In genomic region chr2:186531257-186531775, GRCh38 we compare ENCODE assay signal across 19 cellular contexts. TPM values are rescaled to one million over a fixed set of nuclear protein-coding genes. Genes with fewer than 3 reads are reported as not detected.
DNase-seq lines count a peak whose midpoint lies in the region; ATAC-seq, FAIRE-seq and TF ChIP-seq lines count a peak whose summit lies in the region.
"Had no signal": no experiment of that assay in that cellular context is flagged by ENCODE, and none has a peak within 500 bp of the region (broad histone marks: within the 10 kb centered on the region; RNA-seq: fewer than 3 reads in every experiment).

No MANE protein-coding gene starts in this region.

- no peak overlapping the region for H2AFZ ChIP-seq in endothelial cell of umbilical vein (ENCODE audit: low read depth, low read length)
- H2AFZ ChIP-seq: GM23338 had no signal

- H3K4me1 Mint-ChIP-seq in nephron (peaks cover 26% of the 10 kb centered on the region), WTC11 (no peaks in the 10 kb centered on the region)
- H3K4me1 Mint-ChIP-seq: CD4-positive, alpha-beta memory T cell; GM23338; IgD-negative memory B cell had no signal

- H3K27ac ChIP-seq in endothelial cell of umbilical vein (ENCODE audit: insufficient read depth, low read depth, low read length) (no peak overlapping the region), left lung (no peak overlapping the region), vagina (no peak overlapping the region)
- H3K27ac ChIP-seq: C4-2B had no signal

- ATAC-seq in left lung: no peak
- ATAC-seq in WTC11: no peak
- ATAC-seq: GM23338 had no signal

- H3K9ac ChIP-seq in endothelial cell of umbilical vein (replicated peaks; ENCODE audit: extremely low read depth, insufficient read depth, low read length): no peak overlapping the region

- intact Hi-C loops in endothelial cell of umbilical vein (cut with micrococcal nuclease) (no loop called here), left lung (cut with DNase I) (no loop called here), vagina (cut with DNase I) (no loop called here)

- no peaks in the 10 kb centered on the region for H3K27me3 ChIP-seq in endothelial cell of umbilical vein (ENCODE audit: control insufficient read depth in 2 of 2, insufficient read depth in 2 of 2, low read length in 2 of 2)
- H3K27me3 ChIP-seq in left lung: no peaks in the 10 kb centered on the region
- H3K27me3 ChIP-seq in vagina: no peaks in the 10 kb centered on the region
- H3K27me3 ChIP-seq: BE2C had no signal

- TF ChIP-seq POLR2A in endothelial cell of umbilical vein (IDR thresholded peaks at IDR 0.05; ENCODE audit: low read depth, low read length): no peak
- TF ChIP-seq POLR2A in vagina (IDR thresholded peaks at IDR 0.05): no peak

- H3K9me3 ChIP-seq in endothelial cell of umbilical vein (replicated peaks; ENCODE audit: control insufficient read depth, insufficient read depth, low read length) (no peaks in the 10 kb centered on the region), left lung (no peaks in the 10 kb centered on the region), vagina (no peaks in the 10 kb centered on the region)
- H3K9me3 ChIP-seq: BE2C had no signal

- H3K4me3 ChIP-seq in endothelial cell of umbilical vein (replicated peaks in 1 of 3; ENCODE audit: insufficient read depth in 1 of 3, low read depth in 1 of 3, low read length in 3 of 3) (no peak overlapping the region), left lung (no peak overlapping the region), vagina (no peak overlapping the region)
- H3K4me3 ChIP-seq: GM23338 had no signal

- POLR2A ChIA-PET in endothelial cell of umbilical vein (lab: Charles Lee): no interaction called here
- POLR2A ChIA-PET in WTC11 (lab: Charles Lee): no interaction called here

- no peak overlapping the region for H3K4me2 ChIP-seq in endothelial cell of umbilical vein (ENCODE audit: insufficient read depth, low read length)
- H3K4me2 ChIP-seq: GM23338 had no signal

- dilution Hi-C loops in endothelial cell of umbilical vein (cut with MboI; ENCODE audit: extremely low pct_ligation_motif_present, low sequenced_read_pairs): no loop called here

- TF ChIP-seq CTCF in endothelial cell of umbilical vein (IDR thresholded peaks at IDR 0.05; ENCODE audit: extremely low read depth in 1 of 2, insufficient read depth in 1 of 2, low read depth in 1 of 2, low read length in 2 of 2) (no peak), nephron (IDR thresholded peaks at IDR 0.05; ENCODE audit: unreplicated experiment in 3 of 3) (no peak), left lung (IDR thresholded peaks at IDR 0.05) (no peak), WTC11 (IDR thresholded peaks at IDR 0.05) (no peak), vagina (IDR thresholded peaks at IDR 0.05) (no peak)

- H3K36me3 ChIP-seq in endothelial cell of umbilical vein (ENCODE audit: control insufficient read depth in 2 of 2, extremely low read depth in 1 of 2, insufficient read depth in 2 of 2, low read length in 2 of 2): no peaks in the 10 kb centered on the region
- H3K36me3 ChIP-seq in left lung: no peaks in the 10 kb centered on the region
- H3K36me3 ChIP-seq in vagina: no peaks in the 10 kb centered on the region
- H3K36me3 ChIP-seq: BE2C had no signal

- H3K9me3 Mint-ChIP-seq in nephron: peaks cover 10% of the 10 kb centered on the region
- peaks cover 16% of the 10 kb centered on the region for H3K9me3 Mint-ChIP-seq in WTC11

- H3K4me3 Mint-ChIP-seq in nephron: no peak overlapping the region
- no peak overlapping the region for H3K4me3 Mint-ChIP-seq in WTC11
- H3K4me3 Mint-ChIP-seq: CD4-positive, alpha-beta memory T cell; GM23338; IgD-negative memory B cell had no signal

- peak overlapping the region in 2 of 3 experiments; percentile 5 to 13 for H3K27ac Mint-ChIP-seq in nephron
- H3K27ac Mint-ChIP-seq in WTC11: no peak overlapping the region
- H3K27ac Mint-ChIP-seq: CD4-positive, alpha-beta memory T cell; GM23338; IgD-negative memory B cell had no signal

- peak; percentile 44 for DNase-seq in amniotic epithelial cell (ENCODE audit: low read depth)
- DNase-seq in endothelial cell of umbilical vein (ENCODE audit: low read depth, low spot score): peak; percentile 20
- no peak for DNase-seq in left lung
- no peak for DNase-seq in WTC11 (ENCODE audit: low spot score)
- no peak for DNase-seq in vagina (ENCODE audit: extremely low spot score in 2 of 2)
- DNase-seq: BE2C; CD4-positive, alpha-beta memory T cell; DMS153; DMS79 treated with DMSO at 0.1 percent for 48 hours; EL; GDM1; H7 had no signal

- no peaks in the 10 kb centered on the region for H3K9me1 ChIP-seq in endothelial cell of umbilical vein (replicated peaks; ENCODE audit: control insufficient read depth, extremely low read depth, insufficient read depth, low read length)

- no TSS peak for BruUV-seq in endothelial cell of umbilical vein (replicated peaks; lab: Mats Ljungman, UMichigan)

- FAIRE-seq in G401.6 (lab: Jason Lieb, UNC) (peak; percentile 81), endothelial cell of umbilical vein (lab: Jason Lieb, UNC) (no peak)
- FAIRE-seq: A204.1, D721Med had no signal

- H3K27me3 Mint-ChIP-seq in nephron (ENCODE audit: low read depth) (no peaks in the 10 kb centered on the region), WTC11 (ENCODE audit: low read depth) (no peaks in the 10 kb centered on the region; the same call in 1 of the 2 replicates)
- H3K27me3 Mint-ChIP-seq: IgD-negative memory B cell had no signal

- CTCF ChIA-PET in endothelial cell of umbilical vein (lab: Charles Lee): interaction anchor here (1.0 to 2.6 kb wide), 6 partner anchors 8 to 110 kb away, joined by 3 to 11 read pairs (median 4); no protein-coding TSS in a partner anchor
- CTCF ChIA-PET in WTC11 (lab: Charles Lee): no interaction called here

- peaks cover 12% of the 10 kb centered on the region for H3K36me3 Mint-ChIP-seq in nephron (ENCODE audit: low read depth)
- no peaks in the 10 kb centered on the region for H3K36me3 Mint-ChIP-seq in WTC11
- H3K36me3 Mint-ChIP-seq: CD4-positive, alpha-beta memory T cell; IgD-negative memory B cell had no signal

- H3K79me2 ChIP-seq in endothelial cell of umbilical vein (ENCODE audit: control insufficient read depth, insufficient read depth, low read length): no peaks in the 10 kb centered on the region

- H3K4me1 ChIP-seq in endothelial cell of umbilical vein (ENCODE audit: control insufficient read depth, extremely low read depth, insufficient read depth, low read length): peaks cover 19% of the 10 kb centered on the region
- H3K4me1 ChIP-seq in left lung: peaks cover 0 to 3% of the 10 kb centered on the region in 2 donors
- H3K4me1 ChIP-seq in vagina: no peaks in the 10 kb centered on the region
- H3K4me1 ChIP-seq: BE2C had no signal

- no peaks in the 10 kb centered on the region for H4K20me1 ChIP-seq in endothelial cell of umbilical vein (replicated peaks; ENCODE audit: control insufficient read depth, extremely low read depth, insufficient read depth, low read length)

TF ChIP-seq in endothelial cell of umbilical vein, 7 proteins besides CTCF, POLR2A, EP300 and RAD21:
- no peak for TF ChIP-seq MAX (IDR thresholded peaks at IDR 0.05; ENCODE audit: insufficient read depth, insufficient read length)
- TF ChIP-seq EZH2 (IDR thresholded peaks at IDR 0.05; ENCODE audit: borderline replicate concordance, low read depth, low read length, severe bottlenecking): no peak
- TF ChIP-seq POLR2AphosphoS5 (IDR thresholded peaks at IDR 0.05; ENCODE audit: insufficient read depth, low read depth, low read length): no peak

TF ChIP-seq in WTC11, 78 proteins besides CTCF, POLR2A, EP300 and RAD21 (continues in another document):
- no peak for TF ChIP-seq GTF2I (CRISPR knock-in tag; conservative IDR thresholded peaks at IDR 0.05)
- TF ChIP-seq FOXP1 (CRISPR knock-in tag; IDR thresholded peaks at IDR 0.05; ENCODE audit: borderline replicate concordance): no peak
- no peak for TF ChIP-seq ZBTB21 (CRISPR knock-in tag; IDR thresholded peaks at IDR 0.05; ENCODE audit: borderline replicate concordance)
- TF ChIP-seq USF2 (CRISPR knock-in tag; IDR thresholded peaks at IDR 0.05): no peak

RNA-seq across cellular contexts. Expression of gene ZC3H15, which starts 45.3 kb away (rescaled TPM):
- total RNA-seq in endothelial cell of umbilical vein: 64.5 and 65.1 TPM in 2 replicates
- polyA plus RNA-seq in endothelial cell of umbilical vein: 15.8 and 24.1 TPM in 2 replicates
- 50.5 and 52.6 TPM in 2 replicates for polyA plus RNA-seq in endothelial cell of umbilical vein (2011; cell fraction: cytosol; rRNA removed)
- 61.2 and 80.0 TPM in 2 replicates for polyA plus RNA-seq in endothelial cell of umbilical vein (2011; cell fraction: nucleus; rRNA removed)
- 70.9 and 112 TPM in 2 replicates for polyA plus RNA-seq in endothelial cell of umbilical vein (2012)
- 17.1 and 19.2 TPM in 2 replicates for polyA minus RNA-seq in endothelial cell of umbilical vein
- polyA minus RNA-seq in endothelial cell of umbilical vein (2011; cell fraction: cytosol; rRNA and poly(A)+ RNA removed): 54.8 TPM
- polyA minus RNA-seq in endothelial cell of umbilical vein (2011; cell fraction: nucleus; rRNA and poly(A)+ RNA removed): 31.2 and 52.2 TPM in 2 replicates
- total RNA-seq in left lung: 10 to 100 TPM; 43.4 to 51.4 TPM
- 60.0 to 60.9 TPM (median 60.5 TPM) in 3 replicates for total RNA-seq in WTC11 (2021)
- total RNA-seq in vagina: 59.9 TPM

RNA-seq across cellular contexts. Expression of gene ITGAV, which starts 58.5 kb away (rescaled TPM):
- total RNA-seq in endothelial cell of umbilical vein (131 and 135 TPM in 2 replicates), left lung (100 to 1,000 TPM in 1 of 2 donors, 10 to 100 TPM in 1; 90.0 to 175 TPM), WTC11 (2021) (26.5 to 30.0 TPM (median 27.7 TPM) in 3 replicates), vagina (55.0 TPM)
- 58.9 and 61.8 TPM in 2 replicates for polyA plus RNA-seq in endothelial cell of umbilical vein
- polyA plus RNA-seq in endothelial cell of umbilical vein (2011; cell fraction: cytosol; rRNA removed): 42.4 and 56.1 TPM in 2 replicates
- 132 and 167 TPM in 2 replicates for polyA plus RNA-seq in endothelial cell of umbilical vein (2011; cell fraction: nucleus; rRNA removed)
- 186 and 226 TPM in 2 replicates for polyA plus RNA-seq in endothelial cell of umbilical vein (2012)
- 308 and 336 TPM in 2 replicates for polyA minus RNA-seq in endothelial cell of umbilical vein
- polyA minus RNA-seq in endothelial cell of umbilical vein (2011; cell fraction: cytosol; rRNA and poly(A)+ RNA removed): 24.8 TPM
- 215 and 368 TPM in 2 replicates for polyA minus RNA-seq in endothelial cell of umbilical vein (2011; cell fraction: nucleus; rRNA and poly(A)+ RNA removed)

Comparison
In these comparisons a context has a peak if more than half of its experiments do, and no peak if none do; other contexts are left out.
1. DNase-seq: peak in amniotic epithelial cell (single experiment) and endothelial cell of umbilical vein (single experiment); none in left lung (0 of 2), WTC11 (single experiment) and vagina (0 of 2).